ENCODE assay signal across 10 cellular contexts in the genomic region with DNA sequence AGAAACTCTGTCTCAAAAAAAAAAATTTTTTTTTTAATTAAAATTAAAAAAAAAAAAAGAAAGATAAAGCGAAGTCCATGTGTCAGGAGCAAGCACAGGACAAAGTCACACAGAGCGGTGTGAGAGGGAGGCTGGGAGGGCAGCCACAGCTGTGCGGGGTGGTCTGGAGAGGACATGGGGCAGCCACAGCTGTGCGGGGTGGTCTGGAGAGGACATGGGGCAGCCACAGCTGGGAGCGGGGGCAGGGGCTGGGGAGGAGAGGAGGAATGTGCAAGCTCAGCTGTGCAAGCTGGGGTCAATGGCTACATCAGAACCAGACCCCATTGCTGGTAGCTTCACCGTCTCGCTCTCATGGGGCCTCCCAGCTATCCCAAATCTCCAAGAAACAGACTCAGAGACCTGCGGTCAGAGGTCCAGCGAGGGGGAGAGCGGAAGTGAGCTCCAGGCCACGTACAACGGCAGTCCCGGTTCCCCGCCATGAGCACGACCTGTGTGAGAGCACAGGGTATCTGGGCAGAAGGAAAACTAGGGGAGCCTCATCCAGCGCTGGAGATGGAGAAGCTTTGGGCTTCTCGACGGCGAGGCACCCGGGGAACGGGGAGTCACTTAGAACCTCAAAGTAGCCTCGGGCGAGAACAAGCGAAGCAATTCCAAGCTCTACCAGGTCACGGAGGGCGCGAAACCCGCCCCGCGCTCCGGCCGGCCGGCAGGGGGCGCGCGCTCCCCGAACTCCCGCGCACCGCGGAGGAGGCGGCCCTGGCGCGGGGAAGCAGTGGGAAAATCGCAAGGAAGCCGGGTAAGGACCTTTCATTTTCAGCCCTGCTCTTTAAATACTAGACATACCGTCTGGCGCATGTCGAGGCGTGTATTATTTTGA. TPM values are rescaled to one million over a fixed set of nuclear protein-coding genes. Genes with fewer than 3 reads are reported as not detected.
A peak's percentile ranks its signal among the peaks of the same experiment; 100 is the strongest.
DNase-seq lines count a peak whose midpoint lies in the region; ATAC-seq, FAIRE-seq and TF ChIP-seq lines count a peak whose summit lies in the region.
"Not testable (repeated sequence)": the region's sequence is repeated elsewhere in the genome, so short reads cannot be mapped to it uniquely, and the experiment has no call there.
"Had no signal": no experiment of that assay in that cellular context is flagged by ENCODE, and none has a peak within 500 bp of the region (broad histone marks: within the 10 kb centered on the region; RNA-seq: fewer than 3 reads in every experiment).

No MANE protein-coding gene starts in this region.

- H3K9me3 ChIP-seq in Caco-2; GM12878 (replicated peaks; ENCODE audit: control insufficient read depth, insufficient read depth, low read length): not testable (repeated sequence)

- BruUV-seq in Caco-2 (replicated peaks; lab: Mats Ljungman, UMichigan); GM12878 (replicated peaks; lab: Mats Ljungman, UMichigan): not testable (repeated sequence)

- H3K36me3 ChIP-seq in Caco-2 (ENCODE audit: control insufficient read depth, insufficient read depth, low read length); H7 (replicated peaks; ENCODE audit: control insufficient read depth, insufficient read depth, low read length); GM12878 (ENCODE audit: control insufficient read depth in 2 of 2, insufficient read depth in 2 of 2, low read length in 1 of 2): not testable (repeated sequence)

- TF ChIP-seq RAD21 in GM12878 (IDR thresholded peaks at IDR 0.05; ENCODE audit: insufficient read depth, low read depth, low read length): not testable (repeated sequence)

- not testable (repeated sequence) for TF ChIP-seq EP300 in GM12878 (IDR thresholded peaks at IDR 0.05; ENCODE audit: borderline replicate concordance in 1 of 2, control insufficient read depth in 1 of 2, low read depth in 2 of 2, low read length in 2 of 2)

- H3K4me3 Mint-ChIP-seq in Caco-2 (ENCODE audit: unreplicated experiment): not testable (repeated sequence)

- H3K4me2 ChIP-seq in GM12878 (ENCODE audit: control insufficient read depth, insufficient read depth): not testable (repeated sequence)

- POLR2A ChIA-PET in Caco-2 (lab: Charles Lee); RWPE1 (lab: Yijun Ruan, JAX; ENCODE audit: low non-redundant PET); GM12878 (lab: Charles Lee): not testable (repeated sequence)

- not testable (repeated sequence) for H3K36me3 Mint-ChIP-seq in Caco-2 (ENCODE audit: insufficient read depth, unreplicated experiment)

- ATAC-seq in GM19328 (IDR thresholded peaks at IDR 0.05; ENCODE audit: unreplicated experiment): peak; percentile 84
- ATAC-seq in HG03103 (IDR thresholded peaks at IDR 0.05; ENCODE audit: low read depth, unreplicated experiment): peak; percentile 86
- ATAC-seq in GM12878: peak; percentile 97
- ATAC-seq in left colon: peak; percentile 94

- H3K9me3 Mint-ChIP-seq in Caco-2 (ENCODE audit: unreplicated experiment): not testable (repeated sequence)

- H3K4me1 Mint-ChIP-seq in Caco-2 (ENCODE audit: low read depth, unreplicated experiment): not testable (repeated sequence)

- DNase-seq in Caco-2 (peak in 1 of 2 experiments; percentile 29), left colon (peak in 1 of 2 donors; percentile 34)
- not testable (repeated sequence) for DNase-seq in H7; RWPE1 (ENCODE audit: low spot score); GM12878 (ENCODE audit: low read depth, low spot score)
- peak; percentile 12 for DNase-seq in stimulated activated CD4-positive, alpha-beta T cell treated with anti-CD3 and anti-CD28 coated beads, Interleukin-12 subunit alpha, Interleukin-12 subunit beta, amount 100 ng/mL, for 4 hours

- WGBS in GM12878 (ENCODE audit: insufficient coverage, insufficient replicate concordance, low lambda C conversion rate, missing lambda C conversion rate): 2% methylated on average over 12 of the region's 50 CpGs

- intact Hi-C loops in Caco-2 (cut with micrococcal nuclease; ENCODE audit: unreplicated experiment); GM12878 (cut with micrococcal nuclease; ENCODE audit: unreplicated experiment); left colon (cut with DNase I, micrococcal nuclease): not testable (repeated sequence)

- not testable (repeated sequence) for TF ChIP-seq CTCF in Caco-2 (IDR thresholded peaks at IDR 0.05; ENCODE audit: insufficient read depth in 1 of 2, low read depth in 1 of 2, low read length in 1 of 2, severe bottlenecking in 1 of 2, unreplicated experiment in 1 of 2); RWPE1 (conservative IDR thresholded peaks at IDR 0.05; ENCODE audit: low read depth); GM12878 (IDR thresholded peaks at IDR 0.05 in 2 of 3, conservative IDR thresholded peaks at IDR 0.05 in 1 of 3; ENCODE audit: control insufficient read depth in 2 of 3, extremely low read depth in 1 of 3, insufficient read depth in 1 of 3, low read depth in 3 of 3, low read length in 3 of 3)

- H3K79me2 ChIP-seq in GM12878 (ENCODE audit: control insufficient read depth, insufficient read depth, low read length): not testable (repeated sequence)

- SMC1A ChIA-PET in GM12878 (lab: Charles Lee; ENCODE audit: uncharacterized antibody, unreplicated experiment): not testable (repeated sequence)

- RAD21 ChIA-PET in GM12878 (lab: Charles Lee; ENCODE audit: unreplicated experiment): not testable (repeated sequence)

- 0 out of 2 replicates have a peak overlapping the region, but pooled peaks have one; percentile 47 for H2AFZ ChIP-seq in GM12878 (ENCODE audit: control insufficient read depth, low read depth, low read length)

- H4K20me1 ChIP-seq in GM12878 (ENCODE audit: control insufficient read depth, insufficient read depth): not testable (repeated sequence)

- H3K9ac ChIP-seq in GM12878 (ENCODE audit: control insufficient read depth, insufficient read depth, low read length): not testable (repeated sequence)

- H3K27me3 ChIP-seq in Caco-2 (replicated peaks; ENCODE audit: control insufficient read depth, insufficient read depth, low read length); H7 (ENCODE audit: control insufficient read depth, insufficient read depth, low read length); GM12878 (replicated peaks in 1 of 2; ENCODE audit: control insufficient read depth in 2 of 2, insufficient read depth in 2 of 2, low read length in 1 of 2): not testable (repeated sequence)

- H3K4me3 ChIP-seq in Caco-2 (ENCODE audit: low read depth, low read length) (peak overlapping the region; percentile 25), H7 (ENCODE audit: insufficient read depth, low read depth, low read length) (peak overlapping the region; percentile 19; the same call in 1 of the 2 replicates)
- not testable (repeated sequence) for H3K4me3 ChIP-seq in GM12878

- not testable (repeated sequence) for H3K27me3 Mint-ChIP-seq in Caco-2 (ENCODE audit: insufficient read depth, unreplicated experiment)

- peak; percentile 99 for FAIRE-seq in GM12878 (lab: Jason Lieb, UNC)

- not testable (repeated sequence) for TF ChIP-seq POLR2A in GM12878 (IDR thresholded peaks at IDR 0.05; ENCODE audit: low read depth, low read length)

- peak overlapping the region; percentile 88; the same call in 1 of the 2 replicates for H3K27ac ChIP-seq in RWPE1
- not testable (repeated sequence) for H3K27ac ChIP-seq in GM12878 (ENCODE audit: control insufficient read depth, insufficient read depth)

- H3K4me1 ChIP-seq in Caco-2; GM12878 (ENCODE audit: control insufficient read depth, insufficient read depth, low read length): not testable (repeated sequence)

- CTCF ChIA-PET in Caco-2 (lab: Charles Lee); RWPE1 (lab: Yijun Ruan, JAX); GM12878 (lab: Yijun Ruan, JAX): not testable (repeated sequence)

- in situ Hi-C loops in GM12878 (cut with MboI): not testable (repeated sequence)

- not testable (repeated sequence) for H3K27ac Mint-ChIP-seq in Caco-2 (ENCODE audit: unreplicated experiment)

RNA-seq across cellular contexts. Expression of a gene that starts 23.3 kb away (rescaled TPM):
- 0.68 and 1.3 TPM in 2 replicates for total RNA-seq in Caco-2 (2022)
- total RNA-seq in H7 (2014; rRNA removed; shearing (Covaris generic)): 0.44 TPM in 1 of 2 replicates, not detected in the other
- total RNA-seq in GM12878 (2013; cell fraction: nucleolus; rRNA removed): 2.6 and 2.7 TPM in 2 replicates
- total RNA-seq in GM12878 (2014; rRNA removed): 0.56 and 0.93 TPM in 2 replicates
- total RNA-seq in GM12878 (2014; rRNA removed; fragmentation: Illumina TruSeq; extraction: Trizol): not detected in 2 replicates
- total RNA-seq in GM12878 (2021): not detected in 2 replicates
- not detected for polyA plus RNA-seq in GM12878 (2011; ENCODE audit: low read depth)
- 0.10 TPM in 1 of 2 replicates, not detected in the other for polyA plus RNA-seq in GM12878 (2011; rRNA removed)
- polyA plus RNA-seq in GM12878 (2011; cell fraction: cytosol; rRNA removed): 0.07 and 0.23 TPM in 2 replicates
- polyA plus RNA-seq in GM12878 (2011; cell fraction: nucleus; rRNA removed): 0.32 and 1.3 TPM in 2 replicates
- 0.69 and 0.93 TPM in 2 replicates for polyA plus RNA-seq in GM12878 (2012)
- not detected in 2 replicates for polyA plus RNA-seq in GM12878 (2014; fragmentation: Illumina TruSeq; extraction: Trizol)
- polyA plus RNA-seq in GM12878 (2014; fragmentation: Nextera tagmentation; extraction: Ambion mirVana): not detected
- 0.18 and 0.25 TPM in 2 replicates for polyA plus RNA-seq in GM12878 (2014; rRNA removed)
- polyA plus RNA-seq in GM12878 (2016; fragmentation: Nextera tagmentation; extraction: Ambion mirVana): 1 to 10 TPM in 1 of 2 experiments, under 1 TPM in 1; 0.47 to 1.2 TPM
- 0.41 TPM in 1 of 2 replicates, not detected in the other for polyA minus RNA-seq in GM12878 (2011; rRNA and poly(A)+ RNA removed)
- not detected in 2 replicates for polyA minus RNA-seq in GM12878 (2011; cell fraction: cytosol; rRNA and poly(A)+ RNA removed)
- 2.7 and 3.0 TPM in 2 replicates for polyA minus RNA-seq in GM12878 (2011; cell fraction: nucleus; rRNA and poly(A)+ RNA removed)
- total RNA-seq in left colon: not detected
- total RNA-seq: HT1080 had no signal
- polyA plus RNA-seq: AG04450 had no signal

RNA-seq across cellular contexts. Expression of a gene that starts 34.1 kb away (rescaled TPM):
- total RNA-seq in Caco-2 (2022): 914 and 940 TPM in 2 replicates
- total RNA-seq in H7 (2014; rRNA removed; shearing (Covaris generic)): 423 and 527 TPM in 2 replicates
- 1,885 and 1,957 TPM in 2 replicates for total RNA-seq in GM12878 (2013; cell fraction: nucleolus; rRNA removed)
- total RNA-seq in GM12878 (2014; rRNA removed): 692 and 694 TPM in 2 replicates
- total RNA-seq in GM12878 (2014; rRNA removed; fragmentation: Illumina TruSeq; extraction: Trizol): 683 and 716 TPM in 2 replicates
- 603 and 690 TPM in 2 replicates for total RNA-seq in GM12878 (2021)
- 400 TPM for polyA plus RNA-seq in GM12878 (2011; ENCODE audit: low read depth)
- polyA plus RNA-seq in GM12878 (2011; rRNA removed): 695 and 934 TPM in 2 replicates
- 201 and 239 TPM in 2 replicates for polyA plus RNA-seq in GM12878 (2011; cell fraction: cytosol; rRNA removed)
- 1,317 and 2,141 TPM in 2 replicates for polyA plus RNA-seq in GM12878 (2011; cell fraction: nucleus; rRNA removed)
- 453 and 702 TPM in 2 replicates for polyA plus RNA-seq in GM12878 (2012)
- polyA plus RNA-seq in GM12878 (2014; fragmentation: Illumina TruSeq; extraction: Trizol): 691 and 785 TPM in 2 replicates
- 100 to 1,000 TPM; 184 to 189 TPM for polyA plus RNA-seq in GM12878 (2014; fragmentation: Nextera tagmentation; extraction: Ambion mirVana)
- 780 and 888 TPM in 2 replicates for polyA plus RNA-seq in GM12878 (2014; rRNA removed)
- 100 to 1,000 TPM; 542 to 567 TPM for polyA plus RNA-seq in GM12878 (2016; fragmentation: Nextera tagmentation; extraction: Ambion mirVana)
- polyA minus RNA-seq in GM12878 (2011; rRNA and poly(A)+ RNA removed): 330 and 478 TPM in 2 replicates
- 349 and 463 TPM in 2 replicates for polyA minus RNA-seq in GM12878 (2011; cell fraction: cytosol; rRNA and poly(A)+ RNA removed)
- 907 and 1,891 TPM in 2 replicates for polyA minus RNA-seq in GM12878 (2011; cell fraction: nucleus; rRNA and poly(A)+ RNA removed)
- total RNA-seq in left colon: 100 to 1,000 TPM; 352 to 431 TPM

RNA-seq across cellular contexts. Expression of a gene that starts 41.2 kb away (rescaled TPM):
- total RNA-seq in Caco-2 (2022): 853 and 871 TPM in 2 replicates
- total RNA-seq in H7 (2014; rRNA removed; shearing (Covaris generic)): 263 and 304 TPM in 2 replicates
- 285 and 287 TPM in 2 replicates for total RNA-seq in GM12878 (2013; cell fraction: nucleolus; rRNA removed)
- 259 and 322 TPM in 2 replicates for total RNA-seq in GM12878 (2014; rRNA removed)
- total RNA-seq in GM12878 (2014; rRNA removed; fragmentation: Illumina TruSeq; extraction: Trizol): 416 and 430 TPM in 2 replicates
- 550 and 555 TPM in 2 replicates for total RNA-seq in GM12878 (2021)
- 328 TPM for polyA plus RNA-seq in GM12878 (2011; ENCODE audit: low read depth)
- 602 and 605 TPM in 2 replicates for polyA plus RNA-seq in GM12878 (2011; rRNA removed)
- polyA plus RNA-seq in GM12878 (2011; cell fraction: cytosol; rRNA removed): 137 and 177 TPM in 2 replicates
- 109 and 125 TPM in 2 replicates for polyA plus RNA-seq in GM12878 (2011; cell fraction: nucleus; rRNA removed)
- polyA plus RNA-seq in GM12878 (2012): 303 and 419 TPM in 2 replicates
- polyA plus RNA-seq in GM12878 (2014; fragmentation: Illumina TruSeq; extraction: Trizol): 393 and 480 TPM in 2 replicates
- 100 to 1,000 TPM in 1 of 2 experiments, 10 to 100 TPM in 1; 78.2 to 139 TPM for polyA plus RNA-seq in GM12878 (2014; fragmentation: Nextera tagmentation; extraction: Ambion mirVana)
- polyA plus RNA-seq in GM12878 (2014; rRNA removed): 261 and 326 TPM in 2 replicates
- polyA plus RNA-seq in GM12878 (2016; fragmentation: Nextera tagmentation; extraction: Ambion mirVana): 100 to 1,000 TPM; 433 to 469 TPM
- polyA minus RNA-seq in GM12878 (2011; rRNA and poly(A)+ RNA removed): 439 and 652 TPM in 2 replicates
- polyA minus RNA-seq in GM12878 (2011; cell fraction: cytosol; rRNA and poly(A)+ RNA removed): 262 and 309 TPM in 2 replicates
- polyA minus RNA-seq in GM12878 (2011; cell fraction: nucleus; rRNA and poly(A)+ RNA removed): 71.2 and 97.1 TPM in 2 replicates
- 100 to 1,000 TPM; 506 to 601 TPM for total RNA-seq in left colon
